Comparison of ENCODE assay signal across 20 cellular contexts in the genomic region with DNA sequence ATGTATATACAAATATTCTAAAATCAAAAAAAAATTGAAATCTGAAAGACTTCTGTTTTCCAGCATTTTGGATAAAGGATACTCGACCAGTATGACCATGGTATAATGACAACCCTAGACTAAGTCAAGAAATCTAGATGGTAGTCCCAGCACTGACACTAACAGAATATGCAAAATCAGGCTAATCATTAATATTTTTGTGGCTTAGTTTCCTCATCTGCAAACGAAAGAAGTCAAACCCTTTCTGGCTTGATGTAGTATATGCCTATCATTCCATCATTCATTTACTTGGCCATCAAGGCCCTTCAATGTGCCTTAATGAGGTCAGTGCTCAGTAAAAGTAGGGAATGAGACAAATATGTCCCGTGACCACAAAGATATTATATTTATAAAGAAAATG.
"Had no signal": no experiment of that assay in that cellular context is flagged by ENCODE, and none has a peak within 500 bp of the region (broad histone marks: within the 10 kb centered on the region; RNA-seq: fewer than 3 reads in every experiment).

No MANE protein-coding gene starts in this region.

- H3K27ac Mint-ChIP-seq: natural killer cell treated with Interleukin-12 subunit alpha and Interleukin-12 subunit beta and Interleukin-15 and Interleukin-18, amount 100 ng/mL, for 72 hours; stimulated activated naive B cell treated with anti-CD40 and anti-IgM and Interleukin-4, amounts not matched to agents 10 μg/mL and 1 μg/mL and 100 μg/mL, for 72 hours had no signal

- H3K4me3 ChIP-seq: breast epithelium, coronary artery, lower lobe of right lung, upper lobe of right lung had no signal

- H3K4me1 Mint-ChIP-seq: stimulated activated naive B cell treated with anti-CD40 and anti-IgM and Interleukin-4, amounts not matched to agents 10 μg/mL and 1 μg/mL and 100 μg/mL, for 72 hours had no signal

- ATAC-seq: left colon; lower lobe of right lung; natural killer cell treated with Interleukin-12 subunit alpha and Interleukin-12 subunit beta and Interleukin-15 and Interleukin-18, amount 100 ng/mL, for 72 hours; stimulated activated naive B cell treated with anti-CD40 and anti-IgM and Interleukin-4, amounts not matched to agents 10 μg/mL and 1 μg/mL and 100 μg/mL, for 72 hours; upper lobe of right lung had no signal

- H3K4me1 ChIP-seq: breast epithelium, upper lobe of right lung had no signal

- DNase-seq: activated CD4-positive, alpha-beta T cell treated with anti-CD3 and anti-CD28 coated beads for 1 hour; activated CD8-positive, alpha-beta memory T cell treated with anti-CD3 and anti-CD28 coated beads for 24 hours; activated CD8-positive, alpha-beta memory T cell treated with anti-CD3 and anti-CD28 coated beads, Interleukin-2, amount 50 U/mL, for 48 hours; activated effector memory CD4-positive, alpha-beta T cell treated with anti-CD3 and anti-CD28 coated beads, Interleukin-2, amount 50 U/mL, for 16 hours; activated naive CD4-positive, alpha-beta T cell treated with anti-CD3 and anti-CD28 coated beads, Interleukin-2, amount 50 U/mL, for 16 hours; activated T-cell treated with anti-CD3 and anti-CD28 coated beads, Interleukin-2, amount 50 U/mL, for 48 hours; foreskin melanocyte; hypothalamus; islet precursor cell; left colon; lower lobe of right lung; retina; stimulated activated naive B cell treated with anti-CD40 and anti-IgM and Interleukin-4, amounts not matched to agents 10 μg/mL and 1 μg/mL and 100 μg/mL, for 72 hours; upper lobe of right lung; WERI-Rb-1 had no signal

- FAIRE-seq: astrocyte had no signal

- H3K36me3 ChIP-seq: breast epithelium, lower lobe of right lung, neutrophil, upper lobe of right lung, WERI-Rb-1 had no signal

- H3K27me3 Mint-ChIP-seq: natural killer cell treated with Interleukin-12 subunit alpha and Interleukin-12 subunit beta and Interleukin-15 and Interleukin-18, amount 100 ng/mL, for 72 hours had no signal

- H3K27me3 ChIP-seq: breast epithelium, neutrophil, upper lobe of right lung had no signal

- H3K9me3 ChIP-seq: breast epithelium, lower lobe of right lung, neutrophil, upper lobe of right lung had no signal

- H3K27ac ChIP-seq: breast epithelium, coronary artery, lower lobe of right lung, neutrophil, upper lobe of right lung had no signal

- H3K4me3 Mint-ChIP-seq: natural killer cell treated with Interleukin-12 subunit alpha and Interleukin-12 subunit beta and Interleukin-15 and Interleukin-18, amount 100 ng/mL, for 72 hours; stimulated activated naive B cell treated with anti-CD40 and anti-IgM and Interleukin-4, amounts not matched to agents 10 μg/mL and 1 μg/mL and 100 μg/mL, for 72 hours had no signal

- H3K36me3 Mint-ChIP-seq: natural killer cell treated with Interleukin-12 subunit alpha and Interleukin-12 subunit beta and Interleukin-15 and Interleukin-18, amount 100 ng/mL, for 72 hours; stimulated activated naive B cell treated with anti-CD40 and anti-IgM and Interleukin-4, amounts not matched to agents 10 μg/mL and 1 μg/mL and 100 μg/mL, for 72 hours had no signal
